Comparison of ENCODE assay signal across 19 cellular contexts in the genomic region with DNA sequence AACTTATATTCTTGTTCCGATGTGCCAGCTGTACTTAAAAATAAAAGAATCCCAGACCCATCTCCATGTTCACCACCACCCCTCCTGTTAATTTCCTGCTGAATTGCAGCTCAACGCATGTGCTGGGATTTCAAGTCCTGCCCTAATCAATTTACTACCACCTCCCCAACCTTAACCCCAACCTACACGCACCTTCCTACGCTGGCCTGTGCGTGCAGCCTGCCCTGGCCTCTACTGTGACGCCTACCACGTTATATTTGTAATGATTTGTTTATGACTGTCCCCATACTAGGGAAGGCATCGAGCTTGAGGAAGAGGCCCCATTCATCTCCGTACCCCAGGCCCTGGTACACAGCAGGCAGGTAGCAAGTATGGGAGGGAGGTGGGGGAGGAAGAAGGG.
DNase-seq lines count a peak whose midpoint lies in the region; ATAC-seq and TF ChIP-seq lines count a peak whose summit lies in the region.
"Had no signal": no experiment of that assay in that cellular context is flagged by ENCODE, and none has a peak within 500 bp of the region (broad histone marks: within the 10 kb centered on the region; RNA-seq: fewer than 3 reads in every experiment).

No MANE protein-coding gene starts in this region.

- H3K27ac Mint-ChIP-seq in WTC11 (peak overlapping the region; percentile 51; the same call in 1 of the 2 replicates), nephron progenitor cell (peak overlapping the region; percentile 34), type B pancreatic cell (peak overlapping the region; percentile 46)

- intact Hi-C loops in left ventricle myocardium inferior (cut with micrococcal nuclease): no loop called here
- intact Hi-C loops in Right ventricle myocardium superior (cut with DNase I): no loop called here

- TF ChIP-seq CTCF in left ventricle myocardium inferior (IDR thresholded peaks at IDR 0.05; ENCODE audit: borderline replicate concordance) (no peak), WTC11 (IDR thresholded peaks at IDR 0.05) (no peak), nephron progenitor cell (IDR thresholded peaks at IDR 0.05) (no peak), type B pancreatic cell (conservative IDR thresholded peaks at IDR 0.05) (no peak)

- H3K36me3 Mint-ChIP-seq in WTC11 (peaks cover 5% of the 10 kb centered on the region), nephron progenitor cell (ENCODE audit: low read depth) (peaks cover 3% of the 10 kb centered on the region), type B pancreatic cell (peaks cover 3% of the 10 kb centered on the region)
- H3K36me3 Mint-ChIP-seq: CD4-positive, alpha-beta memory T cell had no signal

- no peaks in the 10 kb centered on the region for H3K27me3 Mint-ChIP-seq in WTC11 (ENCODE audit: low read depth)
- no peaks in the 10 kb centered on the region for H3K27me3 Mint-ChIP-seq in nephron progenitor cell (ENCODE audit: low read depth, poor library complexity)
- H3K27me3 Mint-ChIP-seq in type B pancreatic cell: no peaks in the 10 kb centered on the region

- H3K36me3 ChIP-seq in left ventricle myocardium inferior: no peaks in the 10 kb centered on the region
- H3K36me3 ChIP-seq: HAP-1 had no signal

- no peaks in the 10 kb centered on the region for H3K27me3 ChIP-seq in left ventricle myocardium inferior (ENCODE audit: low read depth)
- H3K27me3 ChIP-seq: BLaER1 treated with 17β-estradiol and CSF1 and Interleukin-3, amounts not matched to agents 10 nM and 100 nM had no signal

- no peak for ATAC-seq in Right ventricle myocardium superior (ENCODE audit: poor library complexity)
- ATAC-seq in WTC11: no peak
- no peak for ATAC-seq in GM21367 (IDR thresholded peaks at IDR 0.05; ENCODE audit: unreplicated experiment)

- no peak for DNase-seq in left ventricle myocardium inferior
- DNase-seq in Right ventricle myocardium superior: no peak
- no peak for DNase-seq in WTC11 (ENCODE audit: low spot score)
- DNase-seq in nephron progenitor cell: no peak
- no peak for DNase-seq in type B pancreatic cell (ENCODE audit: extremely low spot score, unreplicated experiment)
- DNase-seq in NOMO-1 (lab: John Stamatoyannopoulos, UW; ENCODE audit: unreplicated experiment in 2 of 2): no peak
- DNase-seq: Caco-2; CD4-positive, alpha-beta memory T cell; DMS 273 treated with DMSO at 0.1 percent for 48 hours; DMS79 treated with DMSO at 0.1 percent for 48 hours; IMR-90; MV-4-11; NCI-H1417; SIG-M5 had no signal

- CTCF ChIA-PET in WTC11 (lab: Charles Lee): no interaction called here

- H3K9me3 ChIP-seq in left ventricle myocardium inferior (replicated peaks): no peaks in the 10 kb centered on the region
- H3K9me3 ChIP-seq: Caco-2, HAP-1, SK-N-SH had no signal

- H3K4me3 Mint-ChIP-seq in WTC11: no peak overlapping the region
- H3K4me3 Mint-ChIP-seq in nephron progenitor cell: no peak overlapping the region
- H3K4me3 Mint-ChIP-seq in type B pancreatic cell: no peak overlapping the region
- H3K4me3 Mint-ChIP-seq: CD4-positive, alpha-beta memory T cell had no signal

- peak overlapping the region; percentile 68 for H3K27ac ChIP-seq in left ventricle myocardium inferior (replicated peaks)
- H3K27ac ChIP-seq: BLaER1 treated with 17β-estradiol and CSF1 and Interleukin-3, amounts not matched to agents 10 nM and 100 nM; RWPE1 had no signal

- 0 out of 2 replicates have a peak, but pooled peaks cover 6% of the 10 kb centered on the region for H3K4me1 Mint-ChIP-seq in WTC11
- peaks cover 10% of the 10 kb centered on the region for H3K4me1 Mint-ChIP-seq in nephron progenitor cell
- peaks cover 26% of the 10 kb centered on the region for H3K4me1 Mint-ChIP-seq in type B pancreatic cell (ENCODE audit: unreplicated experiment)
- H3K4me1 Mint-ChIP-seq: CD4-positive, alpha-beta memory T cell had no signal

- H3K4me3 ChIP-seq in left ventricle myocardium inferior: no peak overlapping the region
- H3K4me3 ChIP-seq: BLaER1 treated with 17β-estradiol and CSF1 and Interleukin-3, amounts not matched to agents 10 nM and 100 nM; HAP-1 had no signal

- H3K9me3 Mint-ChIP-seq in WTC11 (no peaks in the 10 kb centered on the region), nephron progenitor cell (no peaks in the 10 kb centered on the region), type B pancreatic cell (no peaks in the 10 kb centered on the region)
- H3K9me3 Mint-ChIP-seq: CD4-positive, alpha-beta memory T cell had no signal

- H3K4me1 ChIP-seq in left ventricle myocardium inferior: peaks cover 49% of the 10 kb centered on the region
- H3K4me1 ChIP-seq: Caco-2 had no signal

- POLR2A ChIA-PET in WTC11 (lab: Charles Lee): no interaction called here

TF ChIP-seq in WTC11, 78 proteins besides CTCF, POLR2A, EP300 and RAD21:
- TF ChIP-seq, protein P1, sequence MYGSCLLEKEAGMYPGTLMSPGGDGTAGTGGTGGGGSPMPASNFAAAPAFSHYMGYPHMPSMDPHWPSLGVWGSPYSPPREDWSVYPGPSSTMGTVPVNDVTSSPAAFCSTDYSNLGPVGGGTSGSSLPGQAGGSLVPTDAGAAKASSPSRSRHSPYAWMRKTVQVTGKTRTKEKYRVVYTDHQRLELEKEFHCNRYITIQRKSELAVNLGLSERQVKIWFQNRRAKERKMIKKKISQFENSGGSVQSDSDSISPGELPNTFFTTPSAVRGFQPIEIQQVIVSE (CRISPR knock-in tag; IDR thresholded peaks at IDR 0.05; ENCODE audit: borderline replicate concordance): no peak
- TF ChIP-seq, protein P2, sequence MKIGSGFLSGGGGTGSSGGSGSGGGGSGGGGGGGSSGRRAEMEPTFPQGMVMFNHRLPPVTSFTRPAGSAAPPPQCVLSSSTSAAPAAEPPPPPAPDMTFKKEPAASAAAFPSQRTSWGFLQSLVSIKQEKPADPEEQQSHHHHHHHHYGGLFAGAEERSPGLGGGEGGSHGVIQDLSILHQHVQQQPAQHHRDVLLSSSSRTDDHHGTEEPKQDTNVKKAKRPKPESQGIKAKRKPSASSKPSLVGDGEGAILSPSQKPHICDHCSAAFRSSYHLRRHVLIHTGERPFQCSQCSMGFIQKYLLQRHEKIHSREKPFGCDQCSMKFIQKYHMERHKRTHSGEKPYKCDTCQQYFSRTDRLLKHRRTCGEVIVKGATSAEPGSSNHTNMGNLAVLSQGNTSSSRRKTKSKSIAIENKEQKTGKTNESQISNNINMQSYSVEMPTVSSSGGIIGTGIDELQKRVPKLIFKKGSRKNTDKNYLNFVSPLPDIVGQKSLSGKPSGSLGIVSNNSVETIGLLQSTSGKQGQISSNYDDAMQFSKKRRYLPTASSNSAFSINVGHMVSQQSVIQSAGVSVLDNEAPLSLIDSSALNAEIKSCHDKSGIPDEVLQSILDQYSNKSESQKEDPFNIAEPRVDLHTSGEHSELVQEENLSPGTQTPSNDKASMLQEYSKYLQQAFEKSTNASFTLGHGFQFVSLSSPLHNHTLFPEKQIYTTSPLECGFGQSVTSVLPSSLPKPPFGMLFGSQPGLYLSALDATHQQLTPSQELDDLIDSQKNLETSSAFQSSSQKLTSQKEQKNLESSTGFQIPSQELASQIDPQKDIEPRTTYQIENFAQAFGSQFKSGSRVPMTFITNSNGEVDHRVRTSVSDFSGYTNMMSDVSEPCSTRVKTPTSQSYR (CRISPR knock-in tag; IDR thresholded peaks at IDR 0.05): no peak
- TF ChIP-seq, protein P3, sequence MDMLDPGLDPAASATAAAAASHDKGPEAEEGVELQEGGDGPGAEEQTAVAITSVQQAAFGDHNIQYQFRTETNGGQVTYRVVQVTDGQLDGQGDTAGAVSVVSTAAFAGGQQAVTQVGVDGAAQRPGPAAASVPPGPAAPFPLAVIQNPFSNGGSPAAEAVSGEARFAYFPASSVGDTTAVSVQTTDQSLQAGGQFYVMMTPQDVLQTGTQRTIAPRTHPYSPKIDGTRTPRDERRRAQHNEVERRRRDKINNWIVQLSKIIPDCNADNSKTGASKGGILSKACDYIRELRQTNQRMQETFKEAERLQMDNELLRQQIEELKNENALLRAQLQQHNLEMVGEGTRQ (CRISPR knock-in tag; IDR thresholded peaks at IDR 0.05): no peak
TF ChIP-seq in WTC11: peak in this region for 0.
